Comparison of ENCODE assay signal across 8 cellular contexts in genomic region chr19:40465025-40465780, GRCh38. TPM values are rescaled to one million over a fixed set of nuclear protein-coding genes. Genes with fewer than 3 reads are reported as not detected.
DNase-seq lines count a peak whose midpoint lies in the region; ATAC-seq and TF ChIP-seq lines count a peak whose summit lies in the region.

BLVRB (minus strand) TSS chr19:40465745; CDS start chr19:40465688, 57 bp downstream.

- peak within 1 kb of the TSS; percentile 86 for H3K4me3 Mint-ChIP-seq in activated CD8-positive, alpha-beta T cell treated with anti-CD3 and anti-CD28 coated beads, Interleukin-2, amount 10 ng/mL, durations not matched to agents 7 days and 5 days

- H3K4me3 ChIP-seq in Loucy (ENCODE audit: low read length, poor library complexity, severe bottlenecking), result peak within 1 kb of the TSS; percentile 75

- no peaks in the 10 kb centered on the region for H3K36me3 Mint-ChIP-seq in activated CD8-positive, alpha-beta T cell treated with anti-CD3 and anti-CD28 coated beads, Interleukin-2, amount 10 ng/mL, durations not matched to agents 7 days and 5 days (ENCODE audit: low read depth)

- H3K4me1 ChIP-seq in Loucy (ENCODE audit: insufficient read depth, low read length, poor library complexity, severe bottlenecking) (peaks cover 13% of the 10 kb centered on the region), foreskin keratinocyte (no peaks in the 10 kb centered on the region)

- H3K9me3 Mint-ChIP-seq in activated CD8-positive, alpha-beta T cell treated with anti-CD3 and anti-CD28 coated beads, Interleukin-2, amount 10 ng/mL, durations not matched to agents 7 days and 5 days (ENCODE audit: insufficient read depth), result no peaks in the 10 kb centered on the region

- H3K79me2 ChIP-seq in Loucy (ENCODE audit: insufficient read depth, low read length), result no peaks in the 10 kb centered on the region

- TF ChIP-seq CTCF in Loucy (conservative IDR thresholded peaks at IDR 0.05; ENCODE audit: low read length), result no peak
- no peak for TF ChIP-seq CTCF in foreskin keratinocyte (conservative IDR thresholded peaks at IDR 0.05)
- no peak for TF ChIP-seq CTCF in GM13976 (IDR thresholded peaks at IDR 0.05; ENCODE audit: borderline replicate concordance, control extremely low read depth, extremely low read depth, insufficient read depth, missing control alignments)

- DNase-seq in activated CD8-positive, alpha-beta memory T cell treated with anti-CD3 and anti-CD28 coated beads for 24 hours, result peak; percentile 63
- DNase-seq in activated CD8-positive, alpha-beta memory T cell treated with anti-CD3 and anti-CD28 coated beads, Interleukin-2, amount 50 U/mL, for 4 hours, result no peak
- peak; percentile 54 for DNase-seq in activated CD8-positive, alpha-beta T cell treated with anti-CD3 and anti-CD28 coated beads, Interleukin-2, amount 10 ng/mL, durations not matched to agents 7 days and 5 days
- DNase-seq in foreskin keratinocyte (peak; percentile 37 to 57), occipital lobe (lab: John Stamatoyannopoulos, UW) (no peak), GM13976 (ENCODE audit: low spot score) (no peak), NCI-H2029 (lab: John Stamatoyannopoulos, UW) (no peak)

- H3K27me3 ChIP-seq in Loucy (ENCODE audit: insufficient read depth, low read length, poor library complexity, severe bottlenecking), result no peaks in the 10 kb centered on the region
- peaks cover 18% of the 10 kb centered on the region for H3K27me3 ChIP-seq in foreskin keratinocyte

- in situ Hi-C loops in GM13976 (cut with MboI; ENCODE audit: low sequenced_read_pairs, unreplicated experiment), result no loop called here

- H3F3A ChIP-seq in Loucy (ENCODE audit: low read depth), result no peaks in the 10 kb centered on the region

- H3K27ac Mint-ChIP-seq in activated CD8-positive, alpha-beta T cell treated with anti-CD3 and anti-CD28 coated beads, Interleukin-2, amount 10 ng/mL, durations not matched to agents 7 days and 5 days, result peak within 1 kb of the TSS; percentile 86

- peak within 1 kb of the TSS; percentile 20 for H3K27ac ChIP-seq in foreskin keratinocyte

- POLR2A ChIA-PET in activated CD8-positive, alpha-beta T cell treated with anti-CD3 and anti-CD28 coated beads, Interleukin-2, amount 10 ng/mL, durations not matched to agents 7 days and 5 days (lab: Charles Lee), result interaction anchor here (2.6 to 2.8 kb wide), 2 partner anchors 22 to 45 kb away, joined by 12 to 19 read pairs; partner anchors contain the start of gene SERTAD3

- no peak for ATAC-seq in activated CD8-positive, alpha-beta T cell treated with anti-CD3 and anti-CD28 coated beads, Interleukin-2, amount 10 ng/mL, durations not matched to agents 7 days and 5 days
- peak; percentile 19 for ATAC-seq in foreskin keratinocyte

- CTCF ChIA-PET in activated CD8-positive, alpha-beta T cell treated with anti-CD3 and anti-CD28 coated beads, Interleukin-2, amount 10 ng/mL, durations not matched to agents 7 days and 5 days (lab: Charles Lee), result interaction anchor here (0.8 to 3.7 kb wide), 27 partner anchors 8 to 313 kb away, joined by 3 to 62 read pairs (median 5); partner anchors contain the start of genes LTBP4, RAB4B, SERTAD1 and SERTAD3

- H4K20me1 ChIP-seq in Loucy (ENCODE audit: insufficient read depth, low read length, poor library complexity, severe bottlenecking), result no peaks in the 10 kb centered on the region

- H3K9me3 ChIP-seq in Loucy (ENCODE audit: insufficient read depth, low read depth, low read length), result no peaks in the 10 kb centered on the region

- H3K9ac ChIP-seq in Loucy (ENCODE audit: low read depth, low read length, poor library complexity, severe bottlenecking), result peak within 1 kb of the TSS; percentile 65

- peaks cover 28% of the 10 kb centered on the region for H3K4me1 Mint-ChIP-seq in activated CD8-positive, alpha-beta T cell treated with anti-CD3 and anti-CD28 coated beads, Interleukin-2, amount 10 ng/mL, durations not matched to agents 7 days and 5 days (ENCODE audit: low read depth)

- no peaks in the 10 kb centered on the region for H3K9me2 ChIP-seq in Loucy (replicated peaks; ENCODE audit: low read depth, low read length)

- H2AFZ ChIP-seq in Loucy (ENCODE audit: low read length), result peak within 1 kb of the TSS; percentile 93

- H3K4me2 ChIP-seq in Loucy (ENCODE audit: low read depth, low read length, poor library complexity, severe bottlenecking), result peak within 1 kb of the TSS; percentile 73

- H3K36me3 ChIP-seq in Loucy (ENCODE audit: insufficient read depth, low read length), result no peaks in the 10 kb centered on the region

- H3K27me3 Mint-ChIP-seq in activated CD8-positive, alpha-beta T cell treated with anti-CD3 and anti-CD28 coated beads, Interleukin-2, amount 10 ng/mL, durations not matched to agents 7 days and 5 days (ENCODE audit: low read depth), result peaks cover 20% of the 10 kb centered on the region

RNA-seq across cellular contexts. Expression of gene BLVRB, which starts in this region (rescaled TPM):
- total RNA-seq in activated CD8-positive, alpha-beta T cell treated with anti-CD3 and anti-CD28 coated beads, Interleukin-2, amount 10 ng/mL, durations not matched to agents 7 days and 5 days, result 10 to 100 TPM; 15.1 to 16.5 TPM
- total RNA-seq in foreskin keratinocyte (75.3 and 79.6 TPM in 2 replicates), occipital lobe (16.5 TPM)
- 101 and 124 TPM in 2 replicates for polyA plus RNA-seq in foreskin keratinocyte

Comparison
In these comparisons a context has a peak if more than half of its experiments do, and no peak if none do; other contexts are left out.
1. DNase-seq: peak in activated CD8-positive, alpha-beta memory T cell treated with anti-CD3 and anti-CD28 coated beads for 24 hours (single experiment), activated CD8-positive, alpha-beta T cell treated with anti-CD3 and anti-CD28 coated beads, Interleukin-2, amount 10 ng/mL, durations not matched to agents 7 days and 5 days (single experiment) and foreskin keratinocyte (2 of 2); none in activated CD8-positive, alpha-beta memory T cell treated with anti-CD3 and anti-CD28 coated beads, Interleukin-2, amount 50 U/mL, for 4 hours (single experiment), occipital lobe (single experiment), GM13976 (single experiment) and NCI-H2029 (single experiment).